Comparison of ENCODE assay signal across 8 cellular contexts in the genomic region with DNA sequence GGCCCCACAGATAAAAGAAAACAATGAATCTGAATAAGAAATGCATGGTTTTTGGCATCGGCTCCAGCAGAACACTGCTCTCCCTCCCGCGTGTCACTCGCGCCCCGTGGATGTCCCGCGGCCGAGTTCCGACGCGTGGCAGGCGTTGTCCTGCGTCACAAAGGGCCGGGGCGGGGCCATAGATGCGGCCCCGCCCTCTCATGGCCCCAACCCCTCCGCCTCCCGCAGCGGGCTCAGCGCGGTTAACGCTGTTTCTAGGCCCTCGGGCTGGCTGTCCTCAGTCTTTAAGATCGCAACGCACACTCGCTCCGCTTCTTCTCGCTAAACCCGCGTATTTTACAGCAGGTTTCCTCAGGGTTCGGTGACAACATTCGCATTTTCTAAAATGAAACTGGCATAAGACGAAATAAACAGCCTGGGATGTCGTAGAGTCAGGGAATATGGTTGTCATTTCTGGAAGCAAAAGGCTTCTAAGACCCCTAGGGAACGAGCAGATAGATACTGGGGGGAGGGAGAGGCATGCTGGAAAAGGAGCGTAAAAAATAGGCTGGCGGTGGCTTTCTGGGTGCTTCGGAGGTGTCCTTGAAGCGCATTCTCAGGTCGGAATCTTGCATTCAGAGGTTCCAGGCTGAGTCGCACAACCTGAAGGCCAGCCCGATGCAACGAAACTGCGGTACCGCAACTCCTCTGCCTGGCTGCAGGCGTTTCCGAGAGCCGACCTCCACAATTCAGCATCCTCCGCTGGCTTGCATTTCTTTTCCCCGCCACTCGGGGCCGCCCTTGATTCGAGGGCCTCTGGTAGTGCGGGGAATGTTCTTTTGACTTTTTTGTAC. TPM values are rescaled to one million over a fixed set of nuclear protein-coding genes. Genes with fewer than 3 reads are reported as not detected.
DNase-seq lines count a peak whose midpoint lies in the region; ATAC-seq, FAIRE-seq and TF ChIP-seq lines count a peak whose summit lies in the region.

A gene with protein sequence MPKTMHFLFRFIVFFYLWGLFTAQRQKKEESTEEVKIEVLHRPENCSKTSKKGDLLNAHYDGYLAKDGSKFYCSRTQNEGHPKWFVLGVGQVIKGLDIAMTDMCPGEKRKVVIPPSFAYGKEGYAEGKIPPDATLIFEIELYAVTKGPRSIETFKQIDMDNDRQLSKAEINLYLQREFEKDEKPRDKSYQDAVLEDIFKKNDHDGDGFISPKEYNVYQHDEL (minus strand): TSS at position 159 of the 833 bp plus-strand sequence. CDS start 101 bp downstream, at position 58.

- peak within 1 kb of the TSS; percentile 92 to 99 (median 98) for H3K4me3 Mint-ChIP-seq in CD8-positive, alpha-beta memory T cell

- H3K23ac ChIP-seq in H1 (ENCODE audit: insufficient read length), result no peak within 1 kb of the TSS
- peak within 1 kb of the TSS in 1 of 2 experiments; percentile 50 for H3K23ac ChIP-seq in mesenchymal stem cell (ENCODE audit: low read length in 2 of 2)

- no peaks in the 10 kb centered on the region for H3K36me3 ChIP-seq in CD8-positive, alpha-beta memory T cell (ENCODE audit: insufficient read depth, low read length)
- no peaks in the 10 kb centered on the region for H3K36me3 ChIP-seq in H1 (ENCODE audit: control insufficient read depth in 2 of 4, insufficient read depth in 4 of 4, low read length in 3 of 4)
- no peaks in the 10 kb centered on the region for H3K36me3 ChIP-seq in mesenchymal stem cell (ENCODE audit: control insufficient read depth in 1 of 2, insufficient read depth in 2 of 2, low read depth in 1 of 2, low read length in 2 of 2)

- H4K8ac ChIP-seq in H1 (ENCODE audit: extremely low read depth, insufficient read depth, low read length) (no peak within 1 kb of the TSS; the same call in 1 of the 2 replicates), mesenchymal stem cell (ENCODE audit: low read length) (peak within 1 kb of the TSS; percentile 85)

- DNase-seq in CD8-positive, alpha-beta memory T cell, result peak; percentile 81 to 91 (median 86)
- DNase-seq in HS-5 (ENCODE audit: low read depth) (peak; percentile 57), H1 (ENCODE audit: low read depth in 1 of 2, low spot score in 2 of 2) (peak in 1 of 2 experiments; percentile 84), mesenchymal stem cell (peak; percentile 90)
- peak; percentile 71 for DNase-seq in NK-92 treated with Interleukin-12 subunit alpha and Interleukin-12 subunit beta, amount 100 ng/mL, for 24 hours (lab: John Stamatoyannopoulos, UW)
- DNase-seq in activated CD8-positive, alpha-beta memory T cell treated with anti-CD3 and anti-CD28 coated beads for 4 hours (ENCODE audit: low read depth in 2 of 2), result peak; percentile 63 to 70
- peak; percentile 74 for DNase-seq in stimulated activated CD8-positive, alpha-beta memory T cell treated with anti-CD3 and anti-CD28 coated beads, Interleukin-12 subunit alpha, Interleukin-12 subunit beta, amount 100 ng/mL, for 4 hours (ENCODE audit: low read depth)

- H2BK20ac ChIP-seq in H1 (ENCODE audit: low read length), result no peak within 1 kb of the TSS

- H3K18ac ChIP-seq in H1 (ENCODE audit: extremely low read depth, low read length) (peak within 1 kb of the TSS; percentile 34), mesenchymal stem cell (ENCODE audit: low read depth in 1 of 2, low read length in 2 of 2) (peak within 1 kb of the TSS; percentile 81)

- H3K27me3 ChIP-seq in CD8-positive, alpha-beta memory T cell (ENCODE audit: insufficient read depth, low read length, poor library complexity, severe bottlenecking), result no peaks in the 10 kb centered on the region
- H3K27me3 ChIP-seq in H1 (replicated peaks in 1 of 4; ENCODE audit: control insufficient read depth in 3 of 4, extremely low read depth in 1 of 4, insufficient read depth in 3 of 4, low read length in 3 of 4) (no peaks in the 10 kb centered on the region; a peak in 2 of 7 replicates), mesenchymal stem cell (ENCODE audit: control insufficient read depth in 1 of 2, insufficient read depth in 1 of 2, low read length in 2 of 2) (no peaks in the 10 kb centered on the region)

- H3K27ac ChIP-seq in CD8-positive, alpha-beta memory T cell (ENCODE audit: low read depth, low read length), result peak within 1 kb of the TSS; percentile 93
- H3K27ac ChIP-seq in H1 (ENCODE audit: low read depth, low read length) (peak within 1 kb of the TSS; percentile 29; the same call in 1 of the 2 replicates), mesenchymal stem cell (ENCODE audit: low read length, poor library complexity, severe bottlenecking) (peak within 1 kb of the TSS; percentile 92)

- peaks cover 9% of the 10 kb centered on the region for H3K23me2 ChIP-seq in H1 (ENCODE audit: low read depth, low read length)

- H3K4ac ChIP-seq in H1 (replicated peaks; ENCODE audit: insufficient read length, low read depth, low read length) (no peak within 1 kb of the TSS), mesenchymal stem cell (ENCODE audit: low read depth in 1 of 2, low read length in 2 of 2) (peak within 1 kb of the TSS in 1 of 2 experiments; percentile 79)

- peak within 1 kb of the TSS; percentile 73; the same call in 1 of the 2 replicates for H2BK5ac ChIP-seq in H1 (ENCODE audit: low read depth, low read length)
- no peak within 1 kb of the TSS for H2BK5ac ChIP-seq in mesenchymal stem cell (ENCODE audit: low read depth, low read length, poor library complexity, severe bottlenecking)

- H3K9ac ChIP-seq in H1 (replicated peaks in 1 of 4; ENCODE audit: extremely low read depth in 1 of 4, low read depth in 3 of 4, low read length in 3 of 4) (peak within 1 kb of the TSS; percentile 65 to 91 (median 74)), mesenchymal stem cell (ENCODE audit: low read length) (peak within 1 kb of the TSS; percentile 100)

- ATAC-seq in GM19455 (IDR thresholded peaks at IDR 0.05; ENCODE audit: unreplicated experiment), result peak; percentile 46

- peak within 1 kb of the TSS; percentile 57 for H2BK120ac ChIP-seq in H1 (replicated peaks; ENCODE audit: low read depth, low read length)
- no peak within 1 kb of the TSS for H2BK120ac ChIP-seq in mesenchymal stem cell (ENCODE audit: low read depth, low read length)

- peaks cover 0 to 15% (median 0%) of the 10 kb centered on the region in 3 donors for H3K36me3 Mint-ChIP-seq in CD8-positive, alpha-beta memory T cell

- H2AK5ac ChIP-seq in H1 (ENCODE audit: low read depth, low read length), result no peak within 1 kb of the TSS
- H2AK5ac ChIP-seq in mesenchymal stem cell (ENCODE audit: low read length, severe bottlenecking), result peak within 1 kb of the TSS; percentile 29

- peak within 1 kb of the TSS; percentile 98 for H3K4me3 ChIP-seq in CD8-positive, alpha-beta memory T cell (ENCODE audit: low read length)
- H3K4me3 ChIP-seq in H1 (ENCODE audit: extremely low read depth in 1 of 4, insufficient read depth in 2 of 4, low read depth in 3 of 4, low read length in 4 of 4) (peak within 1 kb of the TSS; percentile 62 to 92 (median 80)), mesenchymal stem cell (ENCODE audit: insufficient read depth in 1 of 2, low read depth in 1 of 2, low read length in 2 of 2) (peak within 1 kb of the TSS; percentile 69 to 98)

- peaks cover 37 to 53% (median 45%) of the 10 kb centered on the region in 3 donors for H3K4me1 Mint-ChIP-seq in CD8-positive, alpha-beta memory T cell

- no peaks in the 10 kb centered on the region for H3K27me3 Mint-ChIP-seq in CD8-positive, alpha-beta memory T cell

- CTCF ChIA-PET in CD8-positive, alpha-beta memory T cell (lab: Charles Lee), result interaction anchor here (0.5 to 1.2 kb wide), 3 partner anchors 33 to 77 kb away, joined by 3 read pairs; no protein-coding TSS in a partner anchor
- CTCF ChIA-PET in H1 (lab: Charles Lee; ENCODE audit: partially characterized antibody), result interaction anchor here (0.6 to 1.2 kb wide), 2 partner anchors 18 to 252 kb away, joined by 3 read pairs; no protein-coding TSS in a partner anchor

- H3K9me3 Mint-ChIP-seq in CD8-positive, alpha-beta memory T cell, result no peaks in the 10 kb centered on the region

- H2BK15ac ChIP-seq in H1 (ENCODE audit: low read length) (peak within 1 kb of the TSS; percentile 74; the same call in 1 of the 2 replicates), mesenchymal stem cell (ENCODE audit: low read depth, poor library complexity, severe bottlenecking) (peak within 1 kb of the TSS; percentile 78)

- peaks cover 0 to 23% of the 10 kb centered on the region in 2 experiments; a peak in 2 of 4 replicates for H3K79me2 ChIP-seq in H1 (ENCODE audit: control insufficient read depth in 1 of 2, insufficient read depth in 2 of 2, low read length in 2 of 2)

- FAIRE-seq in H1 (lab: Jason Lieb, UNC), result no peak

- H3K9me3 ChIP-seq in CD8-positive, alpha-beta memory T cell (ENCODE audit: low read length), result no peaks in the 10 kb centered on the region
- H3K9me3 ChIP-seq in H1 (ENCODE audit: insufficient read depth in 2 of 2, low read depth in 1 of 2, low read length in 1 of 2) (no peaks in the 10 kb centered on the region), mesenchymal stem cell (ENCODE audit: control insufficient read depth, low read length) (no peaks in the 10 kb centered on the region)

- H3K14ac ChIP-seq in H1 (ENCODE audit: insufficient read length), result no peak within 1 kb of the TSS
- H3K14ac ChIP-seq in mesenchymal stem cell (ENCODE audit: low read length in 2 of 2), result peak within 1 kb of the TSS in 1 of 2 experiments; percentile 78

- TF ChIP-seq POLR2A in H1 (IDR thresholded peaks at IDR 0.05; ENCODE audit: control extremely low read depth in 1 of 2, low read depth in 2 of 2, low read length in 2 of 2), result peak; percentile 43 to 74

- peaks cover 2% of the 10 kb centered on the region; the same call in 1 of the 2 replicates for H3K79me1 ChIP-seq in H1 (ENCODE audit: low read depth, low read length)
- H3K79me1 ChIP-seq in mesenchymal stem cell (replicated peaks; ENCODE audit: low read length, poor library complexity, severe bottlenecking), result peaks cover 8% of the 10 kb centered on the region

- POLR2A ChIA-PET in CD8-positive, alpha-beta memory T cell (lab: Charles Lee), result interaction anchor here (1.1 kb wide), 1 partner anchor 28 kb away, joined by 6 read pairs; a partner anchor contains a TSS
- POLR2A ChIA-PET in H1 (lab: Charles Lee; ENCODE audit: partially characterized antibody), result interaction anchor here (0.9 to 1.2 kb wide), 2 partner anchors 23 to 28 kb away, joined by 3 to 4 read pairs; a partner anchor contains a TSS

- TF ChIP-seq RAD21 in H1 (IDR thresholded peaks at IDR 0.05 in 1 of 2, conservative IDR thresholded peaks at IDR 0.05 in 1 of 2; ENCODE audit: low read depth in 2 of 2, low read length in 2 of 2), result peak; percentile 60 to 61

- H3K56ac ChIP-seq in H1 (replicated peaks; ENCODE audit: insufficient read length, low read depth, low read length), result no peak within 1 kb of the TSS

- H2AFZ ChIP-seq in H1 (ENCODE audit: low read length) (peak within 1 kb of the TSS; percentile 98), mesenchymal stem cell (ENCODE audit: low read depth, low read length) (peak within 1 kb of the TSS; percentile 77)

- H4K20me1 ChIP-seq in H1 (replicated peaks in 1 of 2; ENCODE audit: control insufficient read depth in 1 of 2, insufficient read depth in 2 of 2, low read length in 2 of 2), result peaks cover 2 to 3% of the 10 kb centered on the region in 2 experiments

- peak; percentile 64 to 80 (median 72) for TF ChIP-seq CTCF in H1 (IDR thresholded peaks at IDR 0.05; ENCODE audit: control extremely low read depth in 1 of 3, insufficient read depth in 1 of 3, low read depth in 1 of 3, low read length in 3 of 3)

- peaks cover 34% of the 10 kb centered on the region for H3K4me1 ChIP-seq in CD8-positive, alpha-beta memory T cell (ENCODE audit: insufficient read depth, low read length)
- H3K4me1 ChIP-seq in H1 (replicated peaks in 1 of 4; ENCODE audit: control insufficient read depth in 3 of 4, insufficient read depth in 4 of 4, low read length in 3 of 4), result peaks cover 0 to 12% (median 4%) of the 10 kb centered on the region in 4 experiments; a peak in 3 of 7 replicates
- H3K4me1 ChIP-seq in mesenchymal stem cell (ENCODE audit: control insufficient read depth, insufficient read depth, low read depth, low read length), result peaks cover 8% of the 10 kb centered on the region

- H2BK12ac ChIP-seq in H1 (ENCODE audit: low read depth, low read length) (peak within 1 kb of the TSS; percentile 70), mesenchymal stem cell (ENCODE audit: low read length in 2 of 2) (peak within 1 kb of the TSS in 1 of 2 experiments; percentile 73)

- H3K4me2 ChIP-seq in H1 (ENCODE audit: insufficient read depth in 1 of 2, low read depth in 2 of 2, low read length in 2 of 2) (peak within 1 kb of the TSS; percentile 59 to 92), mesenchymal stem cell (ENCODE audit: low read length, poor library complexity, severe bottlenecking) (peak within 1 kb of the TSS; percentile 85)

- WGBS in H1 (ENCODE audit: extremely low coverage in 1 of 2, insufficient coverage in 1 of 2, insufficient read length in 1 of 2, insufficient replicate concordance in 2 of 2, low coverage in 1 of 2, low lambda C conversion rate in 2 of 2, missing lambda C conversion rate in 1 of 2), 2 experiments, result 2% methylated on average over 54 of the region's 56 CpGs; no CpG with 5 or more reads in 1 of the 2 experiments
- 2% methylated on average over 56 of the region's 56 CpGs for WGBS in mesenchymal stem cell

- H4K5ac ChIP-seq in H1 (ENCODE audit: insufficient read length, low read depth, low read length), result peak within 1 kb of the TSS; percentile 72

- peak within 1 kb of the TSS; percentile 52 for H4K91ac ChIP-seq in H1 (replicated peaks; ENCODE audit: insufficient read length, low read length)
- H4K91ac ChIP-seq in mesenchymal stem cell (ENCODE audit: low read length), result peak within 1 kb of the TSS; percentile 71

- TF ChIP-seq EP300 in H1 (IDR thresholded peaks at IDR 0.05; ENCODE audit: borderline replicate concordance in 1 of 2, low read depth in 2 of 2, low read length in 2 of 2), result no peak

- H3K27ac Mint-ChIP-seq in CD8-positive, alpha-beta memory T cell, result peak within 1 kb of the TSS; percentile 92 to 100 (median 98)

RNA-seq across cellular contexts. Expression of the gene that starts here (rescaled TPM):
- 1 to 10 TPM; 3.1 to 3.4 TPM for total RNA-seq in CD8-positive, alpha-beta memory T cell
- polyA plus RNA-seq in CD8-positive, alpha-beta memory T cell, result 3.8 TPM
- 4.8 and 7.0 TPM in 2 replicates for total RNA-seq in H1 (2021; fragmentation: NEBNext Ultra II Directional; extraction: Animal tissue kit (Norgen Biotek cat#: 25700))
- 2.4 and 3.6 TPM in 2 replicates for polyA plus RNA-seq in H1 (2011; rRNA removed)
- polyA plus RNA-seq in H1 (2011; cell fraction: cytosol; rRNA removed), result 4.5 TPM
- 3.0 TPM for polyA plus RNA-seq in H1 (2011; cell fraction: nucleus; rRNA removed)
- polyA plus RNA-seq in H1 (2012, experiment 1 of 2), result 4.6 to 10.8 TPM (median 4.9 TPM) in 4 replicates
- polyA plus RNA-seq in H1 (2012, experiment 2 of 2), result 1.8 TPM
- 9.5 TPM for polyA plus RNA-seq in H1 (2013, experiment 1 of 2)
- polyA plus RNA-seq in H1 (2013, experiment 2 of 2), result 9.5 TPM
- polyA minus RNA-seq in H1 (2011; rRNA and poly(A)+ RNA removed), result 1.9 and 2.4 TPM in 2 replicates
- not detected for polyA minus RNA-seq in H1 (2011; cell fraction: cytosol; rRNA and poly(A)+ RNA removed)
- 3.5 TPM for polyA minus RNA-seq in H1 (2011; cell fraction: nucleus; rRNA and poly(A)+ RNA removed)
- 59.2 TPM for polyA plus RNA-seq in mesenchymal stem cell (2013, experiment 1 of 2)
- polyA plus RNA-seq in mesenchymal stem cell (2013, experiment 2 of 2), result 62.1 TPM

Comparison
In these comparisons a context has a peak if more than half of its experiments do, and no peak if none do; other contexts are left out.
1. H3K27ac ChIP-seq: peak in every context shown above with its lines; median percentile 93 in CD8-positive, alpha-beta memory T cell; 92 in mesenchymal stem cell; 29 in H1.